9 cellular contexts compared by ENCODE assay signal in genomic region chr3:182967218-182968204, GRCh38. TPM values are rescaled to one million over a fixed set of nuclear protein-coding genes. Genes with fewer than 3 reads are reported as not detected.
DNase-seq lines count a peak whose midpoint lies in the region; ATAC-seq and TF ChIP-seq lines count a peak whose summit lies in the region.
"Had no signal": no experiment of that assay in that cellular context is flagged by ENCODE, and none has a peak within 500 bp of the region (broad histone marks: within the 10 kb centered on the region; RNA-seq: fewer than 3 reads in every experiment).

No MANE protein-coding gene starts in this region.

- peak overlapping the region in 6 of 7 donors; percentile 24 to 67 (median 44) for H3K4me3 Mint-ChIP-seq in CD8-positive, alpha-beta memory T cell
- peak overlapping the region; percentile 74 for H3K4me3 Mint-ChIP-seq in activated T-helper 17 cell treated with anti-CD3 and anti-CD28 coated beads, Interleukin-2, amount 50 U/mL, for 72 hours
- no peak overlapping the region for H3K4me3 Mint-ChIP-seq in neural progenitor cell
- H3K4me3 Mint-ChIP-seq: type B pancreatic cell had no signal

- DNase-seq in CD8-positive, alpha-beta memory T cell = peak in 1 of 5 donors; percentile 21
- DNase-seq in neural progenitor cell (ENCODE audit: low spot score) (no peak), hepatic stellate cell (ENCODE audit: low spot score) (no peak), GM23248 (no peak)
- DNase-seq in NK-92 treated with Interleukin-12 subunit alpha and Interleukin-12 subunit beta, amount 100 ng/mL, for 24 hours (lab: John Stamatoyannopoulos, UW) = no peak

- no peak overlapping the region for H3K4me3 ChIP-seq in CD8-positive, alpha-beta memory T cell (ENCODE audit: low read length)
- H3K4me3 ChIP-seq in neural progenitor cell (no peak overlapping the region), GM23248 (no peak overlapping the region)

- 92 to 93% methylated on average over 6 of the region's 6 CpGs for WGBS in GM23248 (ENCODE audit: low coverage in 1 of 2, low lambda C conversion rate in 2 of 2, missing lambda C conversion rate in 2 of 2), 2 experiments

- no peaks in the 10 kb centered on the region for H3K36me3 ChIP-seq in CD8-positive, alpha-beta memory T cell (ENCODE audit: insufficient read depth, low read length)
- H3K36me3 ChIP-seq in neural progenitor cell (no peaks in the 10 kb centered on the region), GM23248 (ENCODE audit: low read depth) (no peaks in the 10 kb centered on the region)

- peaks cover 0 to 2% of the 10 kb centered on the region in 2 donors for H3K27me3 Mint-ChIP-seq in CD8-positive, alpha-beta memory T cell
- no peaks in the 10 kb centered on the region for H3K27me3 Mint-ChIP-seq in activated T-helper 17 cell treated with anti-CD3 and anti-CD28 coated beads, Interleukin-2, amount 50 U/mL, for 72 hours
- no peaks in the 10 kb centered on the region for H3K27me3 Mint-ChIP-seq in neural progenitor cell (ENCODE audit: insufficient read depth, low read depth)
- H3K27me3 Mint-ChIP-seq: type B pancreatic cell had no signal

- H3K9me2 ChIP-seq in GM23248 (ENCODE audit: insufficient read depth) = no peaks in the 10 kb centered on the region

- in situ Hi-C loops in GM23248 (cut with MboI) = no loop called here

- H3K27ac Mint-ChIP-seq in CD8-positive, alpha-beta memory T cell = peak overlapping the region; percentile 22 to 92 (median 64)
- H3K27ac Mint-ChIP-seq in activated T-helper 17 cell treated with anti-CD3 and anti-CD28 coated beads, Interleukin-2, amount 50 U/mL, for 72 hours = peak overlapping the region; percentile 90
- no peak overlapping the region for H3K27ac Mint-ChIP-seq in neural progenitor cell
- H3K27ac Mint-ChIP-seq: type B pancreatic cell had no signal

- H3K9me3 Mint-ChIP-seq in CD8-positive, alpha-beta memory T cell = no peaks in the 10 kb centered on the region
- no peaks in the 10 kb centered on the region for H3K9me3 Mint-ChIP-seq in activated T-helper 17 cell treated with anti-CD3 and anti-CD28 coated beads, Interleukin-2, amount 50 U/mL, for 72 hours
- H3K9me3 Mint-ChIP-seq in neural progenitor cell = no peaks in the 10 kb centered on the region
- H3K9me3 Mint-ChIP-seq: type B pancreatic cell had no signal

- H3K4me2 ChIP-seq in neural progenitor cell (no peak overlapping the region), GM23248 (ENCODE audit: unreplicated experiment) (no peak overlapping the region)

- H3K9ac ChIP-seq in neural progenitor cell (no peak overlapping the region), GM23248 (no peak overlapping the region)

- ATAC-seq in GM19452 (IDR thresholded peaks at IDR 0.05; ENCODE audit: unreplicated experiment) (peak; percentile 58), HG03175 (IDR thresholded peaks at IDR 0.05; ENCODE audit: unreplicated experiment) (peak; percentile 54)
- ATAC-seq in activated T-helper 17 cell treated with anti-CD3 and anti-CD28 coated beads, Interleukin-2, amount 50 U/mL, for 72 hours (replicated peaks) = peak; percentile 80

- H3K27ac ChIP-seq in CD8-positive, alpha-beta memory T cell (ENCODE audit: low read depth, low read length) = no peak overlapping the region
- no peak overlapping the region for H3K27ac ChIP-seq in neural progenitor cell
- no peak overlapping the region for H3K27ac ChIP-seq in GM23248

- H3K27me3 ChIP-seq in CD8-positive, alpha-beta memory T cell (ENCODE audit: insufficient read depth, low read length, poor library complexity, severe bottlenecking) = no peaks in the 10 kb centered on the region
- H3K27me3 ChIP-seq in neural progenitor cell = no peaks in the 10 kb centered on the region
- H3K27me3 ChIP-seq in GM23248 (replicated peaks; ENCODE audit: insufficient read depth) = no peaks in the 10 kb centered on the region

- peaks cover 75% of the 10 kb centered on the region for H4K20me1 ChIP-seq in neural progenitor cell (ENCODE audit: low read depth)
- H4K20me1 ChIP-seq in GM23248 (ENCODE audit: insufficient read depth) = no peaks in the 10 kb centered on the region

- peaks cover 7% of the 10 kb centered on the region for H3F3A ChIP-seq in neural progenitor cell (ENCODE audit: low read depth)
- no peaks in the 10 kb centered on the region for H3F3A ChIP-seq in GM23248 (ENCODE audit: insufficient read depth)

- H3K79me2 ChIP-seq in neural progenitor cell (ENCODE audit: low read depth) = peaks cover 93% of the 10 kb centered on the region
- H3K79me2 ChIP-seq in GM23248 (ENCODE audit: insufficient read depth) = peaks cover 91% of the 10 kb centered on the region

- POLR2A ChIA-PET in CD8-positive, alpha-beta memory T cell (lab: Charles Lee) = no interaction called here

- H3K9me3 ChIP-seq in CD8-positive, alpha-beta memory T cell (ENCODE audit: low read length) = no peaks in the 10 kb centered on the region
- H3K9me3 ChIP-seq in neural progenitor cell (ENCODE audit: low read depth) = no peaks in the 10 kb centered on the region
- H3K9me3 ChIP-seq in GM23248 (ENCODE audit: low read depth) = no peaks in the 10 kb centered on the region

- H3K4me1 Mint-ChIP-seq in CD8-positive, alpha-beta memory T cell = peaks cover 55 to 77% (median 76%) of the 10 kb centered on the region in 3 donors
- peaks cover 36% of the 10 kb centered on the region for H3K4me1 Mint-ChIP-seq in activated T-helper 17 cell treated with anti-CD3 and anti-CD28 coated beads, Interleukin-2, amount 50 U/mL, for 72 hours
- peaks cover 17% of the 10 kb centered on the region for H3K4me1 Mint-ChIP-seq in neural progenitor cell

- no peak overlapping the region for H2AFZ ChIP-seq in neural progenitor cell (replicated peaks)
- H2AFZ ChIP-seq in GM23248 = no peak overlapping the region

- CTCF ChIA-PET in CD8-positive, alpha-beta memory T cell (lab: Charles Lee) = no interaction called here

- peaks cover 0 to 22% (median 6%) of the 10 kb centered on the region in 3 donors for H3K36me3 Mint-ChIP-seq in CD8-positive, alpha-beta memory T cell
- H3K36me3 Mint-ChIP-seq in activated T-helper 17 cell treated with anti-CD3 and anti-CD28 coated beads, Interleukin-2, amount 50 U/mL, for 72 hours (ENCODE audit: low read depth) = peaks cover 36% of the 10 kb centered on the region
- peaks cover 5% of the 10 kb centered on the region for H3K36me3 Mint-ChIP-seq in neural progenitor cell

- H3K4me1 ChIP-seq in CD8-positive, alpha-beta memory T cell (ENCODE audit: insufficient read depth, low read length) = peaks cover 31% of the 10 kb centered on the region
- no peaks in the 10 kb centered on the region for H3K4me1 ChIP-seq in neural progenitor cell
- H3K4me1 ChIP-seq in GM23248 (ENCODE audit: insufficient read depth) = peaks cover 18% of the 10 kb centered on the region

- no peak for TF ChIP-seq CTCF in neural progenitor cell (IDR thresholded peaks at IDR 0.05)

RNA-seq across cellular contexts. Expression of gene DCUN1D1, which starts 12.8 kb away (rescaled TPM):
- total RNA-seq in CD8-positive, alpha-beta memory T cell = 10 to 100 TPM; 55.4 to 61.3 TPM
- 30.9 TPM for polyA plus RNA-seq in CD8-positive, alpha-beta memory T cell
- total RNA-seq in activated T-helper 17 cell treated with anti-CD3 and anti-CD28 coated beads, Interleukin-2, amount 50 U/mL, for 72 hours = 10 to 100 TPM; 37.0 to 59.5 TPM
- total RNA-seq in neural progenitor cell (ENCODE audit: low replicate concordance) = 36.9 and 63.6 TPM in 2 replicates
- total RNA-seq in GM23248 (2014; rRNA removed; shearing (Covaris generic)) = 28.5 and 31.9 TPM in 2 replicates
- polyA plus RNA-seq in GM23248 (2016; fragmentation: Nextera tagmentation; extraction: Ambion mirVana) = 29.7 and 31.7 TPM in 2 replicates
